Comparison of ENCODE assay signal across 9 cellular contexts in the genomic region with DNA sequence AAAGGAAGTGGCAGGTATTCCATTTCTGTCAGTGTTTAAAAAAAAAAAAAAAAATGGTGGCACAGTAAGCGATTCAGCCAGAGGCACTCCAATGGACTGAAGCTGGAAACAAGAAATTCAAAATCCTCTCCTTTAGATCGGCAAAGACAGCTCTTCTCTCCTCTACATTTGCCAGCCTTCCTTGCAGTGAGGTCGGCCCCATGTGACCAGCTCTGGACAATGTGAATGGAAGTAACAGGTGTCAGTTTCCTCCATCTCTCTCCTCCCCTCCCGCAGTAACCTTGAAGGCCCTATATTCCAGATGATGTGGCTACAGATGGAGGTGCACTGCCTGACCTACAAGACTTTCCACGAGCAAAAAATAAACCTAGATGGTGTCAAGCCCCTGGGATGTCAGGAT. TPM values are rescaled to one million over a fixed set of nuclear protein-coding genes. Genes with fewer than 3 reads are reported as not detected.
DNase-seq lines count a peak whose midpoint lies in the region; ATAC-seq and TF ChIP-seq lines count a peak whose summit lies in the region.
"Had no signal": no experiment of that assay in that cellular context is flagged by ENCODE, and none has a peak within 500 bp of the region (broad histone marks: within the 10 kb centered on the region; RNA-seq: fewer than 3 reads in every experiment).

No MANE protein-coding gene starts in this region.

- no peak for TF ChIP-seq POLR2A in spleen (IDR thresholded peaks at IDR 0.05)

- H3K27me3 ChIP-seq in spleen (replicated peaks in 1 of 7) (peaks cover 0 to 35% (median 0%) of the 10 kb centered on the region in 7 donors), PC-9 (ENCODE audit: insufficient read depth, low read depth) (no peaks in the 10 kb centered on the region)

- no peak for TF ChIP-seq CTCF in VCaP (conservative IDR thresholded peaks at IDR 0.05)
- TF ChIP-seq CTCF in mucosa of descending colon (IDR thresholded peaks at IDR 0.05), result no peak
- no peak for TF ChIP-seq CTCF in spleen (IDR thresholded peaks at IDR 0.05 in 8 of 11, conservative IDR thresholded peaks at IDR 0.05 in 3 of 11)
- TF ChIP-seq CTCF in PC-9 (conservative IDR thresholded peaks at IDR 0.05), result no peak

- no peak overlapping the region for H2AFZ ChIP-seq in PC-9

- H3K27ac ChIP-seq in VCaP, result peak overlapping the region; percentile 19; the same call in 1 of the 2 replicates
- H3K27ac ChIP-seq in spleen, result peak overlapping the region in 3 of 8 donors; percentile 21 to 37 (median 31)
- no peak overlapping the region for H3K27ac ChIP-seq in PC-9

- H3K36me3 Mint-ChIP-seq in stimulated activated effector memory CD8-positive, alpha-beta T cell treated with anti-CD3 and anti-CD28 coated beads, Interleukin-12 subunit alpha, Interleukin-12 subunit beta, amount 100 ng/mL, for 72 hours, result no peaks in the 10 kb centered on the region

- H3K4me3 ChIP-seq in mucosa of descending colon (no peak overlapping the region), spleen (no peak overlapping the region), PC-9 (no peak overlapping the region)

- no peak overlapping the region for H3K4me3 Mint-ChIP-seq in stimulated activated effector memory CD8-positive, alpha-beta T cell treated with anti-CD3 and anti-CD28 coated beads, Interleukin-12 subunit alpha, Interleukin-12 subunit beta, amount 100 ng/mL, for 72 hours
- no peak overlapping the region for H3K4me3 Mint-ChIP-seq in stimulated activated naive CD8-positive, alpha-beta T cell treated with anti-CD3 and anti-CD28 coated beads, Interleukin-15, amount 100 ng/mL, for 72 hours

- H3K27me3 Mint-ChIP-seq in stimulated activated naive CD8-positive, alpha-beta T cell treated with anti-CD3 and anti-CD28 coated beads, Interleukin-15, amount 100 ng/mL, for 72 hours, result peaks cover 30% of the 10 kb centered on the region

- TF ChIP-seq EP300 in Ishikawa (IDR thresholded peaks at IDR 0.05; ENCODE audit: borderline replicate concordance), result no peak

- CTCF ChIA-PET in PC-9 (lab: Charles Lee), result interaction anchor here (0.6 to 0.7 kb wide), 2 partner anchors 227 to 1104 kb away, joined by 6 to 8 read pairs; no protein-coding TSS in a partner anchor

- peaks cover 50% of the 10 kb centered on the region for H3K79me2 ChIP-seq in PC-9 (ENCODE audit: low read depth)

- no TSS peak for BruUV-seq in PC-9 (replicated peaks; lab: Mats Ljungman, UMichigan)

- ATAC-seq in mucosa of descending colon, result peak; percentile 36
- ATAC-seq in stimulated activated effector memory CD8-positive, alpha-beta T cell treated with anti-CD3 and anti-CD28 coated beads, Interleukin-12 subunit alpha, Interleukin-12 subunit beta, amount 100 ng/mL, for 72 hours, result no peak
- no peak for ATAC-seq in stimulated activated naive CD8-positive, alpha-beta T cell treated with anti-CD3 and anti-CD28 coated beads, Interleukin-15, amount 100 ng/mL, for 72 hours

- no peaks in the 10 kb centered on the region for H4K20me1 ChIP-seq in PC-9 (ENCODE audit: insufficient read depth)

- DNase-seq in DMS153 (lab: John Stamatoyannopoulos, UW) (peak; percentile 87), mucosa of descending colon (no peak), spleen (no peak), PC-9 (no peak)
- DNase-seq in stimulated activated effector memory CD8-positive, alpha-beta T cell treated with anti-CD3 and anti-CD28 coated beads, Interleukin-12 subunit alpha, Interleukin-12 subunit beta, amount 100 ng/mL, for 72 hours (ENCODE audit: low spot score in 2 of 2), result no peak
- no peak for DNase-seq in stimulated activated naive CD8-positive, alpha-beta T cell treated with anti-CD3 and anti-CD28 coated beads, Interleukin-15, amount 100 ng/mL, for 72 hours
- DNase-seq: dermis blood vessel endothelial cell had no signal

- TF ChIP-seq RAD21 in Ishikawa (IDR thresholded peaks at IDR 0.05; ENCODE audit: low read depth), result no peak

- no peaks in the 10 kb centered on the region for H3K9me3 Mint-ChIP-seq in stimulated activated effector memory CD8-positive, alpha-beta T cell treated with anti-CD3 and anti-CD28 coated beads, Interleukin-12 subunit alpha, Interleukin-12 subunit beta, amount 100 ng/mL, for 72 hours
- H3K9me3 Mint-ChIP-seq in stimulated activated naive CD8-positive, alpha-beta T cell treated with anti-CD3 and anti-CD28 coated beads, Interleukin-15, amount 100 ng/mL, for 72 hours, result no peaks in the 10 kb centered on the region

- 70 to 83% (median 76%) methylated on average over 5 of the region's 5 CpGs for WGBS in spleen, 5 donors

- peaks cover 43% of the 10 kb centered on the region for H3K4me1 ChIP-seq in mucosa of descending colon (ENCODE audit: low read depth)
- peaks cover 11 to 89% (median 47%) of the 10 kb centered on the region in 6 donors for H3K4me1 ChIP-seq in spleen
- H3K4me1 ChIP-seq in PC-9 (replicated peaks; ENCODE audit: insufficient read depth), result peaks cover 54% of the 10 kb centered on the region

- peaks cover 47% of the 10 kb centered on the region; the same call in 1 of the 2 replicates for H3F3A ChIP-seq in PC-9 (ENCODE audit: insufficient read depth, low read depth)

- H3K9me3 ChIP-seq in mucosa of descending colon, result no peaks in the 10 kb centered on the region
- H3K9me3 ChIP-seq in spleen, result no peaks in the 10 kb centered on the region
- no peaks in the 10 kb centered on the region for H3K9me3 ChIP-seq in PC-9 (ENCODE audit: insufficient read depth, low read depth)

- intact Hi-C loops in mucosa of descending colon (cut with DNase I, micrococcal nuclease) (loop anchor here in 1 of 2 donors (10.0 kb wide), 1 partner anchor 45 kb away; no protein-coding TSS in a partner anchor), spleen (cut with DNase I; ENCODE audit: low total_unique reads) (no loop called here), PC-9 (cut with micrococcal nuclease; ENCODE audit: unreplicated experiment) (no loop called here)

- H3K4me1 Mint-ChIP-seq in stimulated activated effector memory CD8-positive, alpha-beta T cell treated with anti-CD3 and anti-CD28 coated beads, Interleukin-12 subunit alpha, Interleukin-12 subunit beta, amount 100 ng/mL, for 72 hours, result peaks cover 13% of the 10 kb centered on the region
- H3K4me1 Mint-ChIP-seq in stimulated activated naive CD8-positive, alpha-beta T cell treated with anti-CD3 and anti-CD28 coated beads, Interleukin-15, amount 100 ng/mL, for 72 hours, result peaks cover 27% of the 10 kb centered on the region

- H3K27ac Mint-ChIP-seq in stimulated activated effector memory CD8-positive, alpha-beta T cell treated with anti-CD3 and anti-CD28 coated beads, Interleukin-12 subunit alpha, Interleukin-12 subunit beta, amount 100 ng/mL, for 72 hours, result no peak overlapping the region
- H3K27ac Mint-ChIP-seq in stimulated activated naive CD8-positive, alpha-beta T cell treated with anti-CD3 and anti-CD28 coated beads, Interleukin-15, amount 100 ng/mL, for 72 hours, result no peak overlapping the region

- H3K36me3 ChIP-seq in mucosa of descending colon (ENCODE audit: low read depth), result no peaks in the 10 kb centered on the region
- no peaks in the 10 kb centered on the region for H3K36me3 ChIP-seq in spleen
- H3K36me3 ChIP-seq in PC-9 (ENCODE audit: low read depth), result no peaks in the 10 kb centered on the region

- H3K4me2 ChIP-seq in PC-9, result no peak overlapping the region

- H3K9me2 ChIP-seq in PC-9 (ENCODE audit: insufficient read depth), result no peaks in the 10 kb centered on the region

- POLR2A ChIA-PET in PC-9 (lab: Charles Lee; ENCODE audit: unreplicated experiment), result no interaction called here

TF ChIP-seq in Ishikawa, 13 proteins besides CTCF, POLR2A, EP300 and RAD21:
- TF ChIP-seq CEBPB (IDR thresholded peaks at IDR 0.05), result no peak
- TF ChIP-seq USF1 (IDR thresholded peaks at IDR 0.05), result peak; percentile 95

RNA-seq across cellular contexts. Expression of gene CUEDC1, which starts 15.0 kb away (rescaled TPM):
- total RNA-seq in mucosa of descending colon (10 to 100 TPM; 23.5 to 46.8 (median 23.6) TPM), spleen (10 to 100 TPM; 13.2 to 23.5 (median 16.7) TPM), PC-9 (2021) (60.7 and 61.4 TPM in 2 replicates)
- 10 to 100 TPM in 1 of 3 donors, 1 to 10 TPM in 2; 5.4 to 15.7 (median 5.4) TPM for polyA plus RNA-seq in spleen

RNA-seq across cellular contexts. Expression of gene VEZF1, which starts 47.8 kb away (rescaled TPM):
- total RNA-seq in mucosa of descending colon (100 to 1,000 TPM in 1 of 3 donors, 10 to 100 TPM in 2; 48.1 to 107 (median 48.9) TPM), spleen (10 to 100 TPM; 43.0 to 59.9 (median 54.2) TPM), PC-9 (2021) (29.9 and 50.9 TPM in 2 replicates)
- polyA plus RNA-seq in spleen, result 10 to 100 TPM in 2 of 3 donors, 1 to 10 TPM in 1; 10.0 to 19.1 (median 10.2) TPM
